29 cellular contexts compared by ENCODE assay signal in genomic region chr5:107577551-107577950, GRCh38.
A peak's percentile ranks its signal among the peaks of the same experiment; 100 is the strongest.
DNase-seq lines count a peak whose midpoint lies in the region; TF ChIP-seq lines count a peak whose summit lies in the region.
"Had no signal": no experiment of that assay in that cellular context is flagged by ENCODE, and none has a peak within 500 bp of the region (broad histone marks: within the 10 kb centered on the region; RNA-seq: fewer than 3 reads in every experiment).

No MANE protein-coding gene starts in this region.

- no peak overlapping the region for H2BK5ac ChIP-seq in H9 (ENCODE audit: insufficient read length, low read length)

- H3K9me3 ChIP-seq in H9 (ENCODE audit: control insufficient read depth, low read depth, low read length) (no peaks in the 10 kb centered on the region), SJCRH30 (replicated peaks) (no peaks in the 10 kb centered on the region), esophagus squamous epithelium (no peaks in the 10 kb centered on the region), subcutaneous abdominal adipose tissue (ENCODE audit: control insufficient read depth in 5 of 5, low read length in 5 of 5) (no peaks in the 10 kb centered on the region), spleen (no peaks in the 10 kb centered on the region)
- H3K9me3 ChIP-seq: gastroesophageal sphincter, HAP-1, neutrophil had no signal

- no peaks in the 10 kb centered on the region for H3K23me2 ChIP-seq in H9 (ENCODE audit: insufficient read length, low read depth, low read length, poor library complexity, severe bottlenecking)

- TF ChIP-seq CTCF in H9 (conservative IDR thresholded peaks at IDR 0.05) (no peak), esophagus squamous epithelium (IDR thresholded peaks at IDR 0.05) (no peak), spleen (IDR thresholded peaks at IDR 0.05 in 8 of 11, conservative IDR thresholded peaks at IDR 0.05 in 3 of 11) (no peak)

- no peak overlapping the region for H2AFZ ChIP-seq in H9 (ENCODE audit: low read length)

- no peak overlapping the region for H2BK12ac ChIP-seq in H9 (ENCODE audit: insufficient read length, low read depth, low read length)

- H2BK15ac ChIP-seq in H9 (ENCODE audit: low read depth, low read length), result no peak overlapping the region

- no peaks in the 10 kb centered on the region for H3K79me2 ChIP-seq in H9 (ENCODE audit: insufficient read depth, low read length)

- H3K4me1 Mint-ChIP-seq in H9, result peaks cover 65 to 68% of the 10 kb centered on the region in 2 experiments
- H3K4me1 Mint-ChIP-seq: activated CD4-positive, alpha-beta T cell treated with anti-CD3 and anti-CD28 coated beads for 36 hours; activated naive CD4-positive, alpha-beta T cell treated with anti-CD3 and anti-CD28 coated beads, Interleukin-2, amount 10 ng/mL, durations not matched to agents 7 days and 5 days; activated T-helper 17 cell treated with anti-CD3 and anti-CD28 coated beads, Interleukin-2, amount 50 U/mL, for 72 hours; immature natural killer cell; memory B cell had no signal

- no peak overlapping the region for H3K23ac ChIP-seq in H9 (ENCODE audit: insufficient read length, low read depth, low read length)

- H3T11ph ChIP-seq in H9 (ENCODE audit: low read length), result no peak overlapping the region

- H3K27me3 Mint-ChIP-seq in H9 (ENCODE audit: low read depth), result no peaks in the 10 kb centered on the region

- no peaks in the 10 kb centered on the region for H3K79me1 ChIP-seq in H9 (ENCODE audit: insufficient read depth, low read depth, low read length, poor library complexity, severe bottlenecking)

- no peak for TF ChIP-seq POLR2A in esophagus squamous epithelium (IDR thresholded peaks at IDR 0.05)
- TF ChIP-seq POLR2A in spleen (IDR thresholded peaks at IDR 0.05), result no peak

- no peak overlapping the region for H3K56ac ChIP-seq in H9 (ENCODE audit: insufficient read length, low read depth, low read length)

- H4K20me1 ChIP-seq in H9 (ENCODE audit: control insufficient read depth, insufficient read depth, insufficient read length), result no peaks in the 10 kb centered on the region

- H3K4me2 ChIP-seq in H9 (ENCODE audit: insufficient read depth, insufficient read length, low read length), result no peak overlapping the region

- H2AK5ac ChIP-seq in H9 (ENCODE audit: insufficient read length, low read length), result no peak overlapping the region

- no peak overlapping the region for H3K4me3 ChIP-seq in SJCRH30
- H3K4me3 ChIP-seq in esophagus squamous epithelium, result no peak overlapping the region
- no peak overlapping the region for H3K4me3 ChIP-seq in subcutaneous abdominal adipose tissue (ENCODE audit: low read depth in 1 of 5, low read length in 5 of 5)
- no peak overlapping the region for H3K4me3 ChIP-seq in spleen
- H3K4me3 ChIP-seq: gastroesophageal sphincter, HAP-1 had no signal

- H3K36me3 ChIP-seq in SJCRH30 (no peaks in the 10 kb centered on the region), esophagus squamous epithelium (no peaks in the 10 kb centered on the region), subcutaneous abdominal adipose tissue (ENCODE audit: control insufficient read depth in 5 of 5, insufficient read depth in 5 of 5, low read length in 5 of 5) (no peaks in the 10 kb centered on the region), spleen (no peaks in the 10 kb centered on the region)
- H3K36me3 ChIP-seq: gastroesophageal sphincter, HAP-1, neutrophil had no signal

- H3K14ac ChIP-seq in H9 (ENCODE audit: insufficient read depth, low read length), result no peak overlapping the region

- H3K27ac ChIP-seq in H9 (ENCODE audit: insufficient read length, low read depth, low read length), result no peak overlapping the region
- H3K27ac ChIP-seq in SJCRH30, result peak overlapping the region; percentile 43
- H3K27ac ChIP-seq in esophagus squamous epithelium, result peak overlapping the region in 3 of 4 donors; percentile 4 to 66 (median 59)
- peak overlapping the region; percentile 89 for H3K27ac ChIP-seq in subcutaneous abdominal adipose tissue (ENCODE audit: low read depth, low read length)
- H3K27ac ChIP-seq in spleen, result no peak overlapping the region
- H3K27ac ChIP-seq: gastroesophageal sphincter, neutrophil had no signal

- H3K18ac ChIP-seq in H9 (ENCODE audit: insufficient read length, low read depth, low read length), result no peak overlapping the region

- no peak overlapping the region for H4K8ac ChIP-seq in H9 (replicated peaks; ENCODE audit: insufficient read length, low read depth, low read length)

- H4K5ac ChIP-seq in H9 (ENCODE audit: insufficient read length, low read depth, low read length), result no peak overlapping the region

- H3K9me3 Mint-ChIP-seq in H9, result no peaks in the 10 kb centered on the region
- H3K9me3 Mint-ChIP-seq: activated naive CD4-positive, alpha-beta T cell treated with anti-CD3 and anti-CD28 coated beads, Interleukin-2, amount 10 ng/mL, durations not matched to agents 7 days and 5 days; activated T-helper 17 cell treated with anti-CD3 and anti-CD28 coated beads, Interleukin-2, amount 50 U/mL, for 72 hours; brain; immature natural killer cell; memory B cell; stimulated activated naive CD8-positive, alpha-beta T cell treated with anti-CD3 and anti-CD28 coated beads, Interleukin-15, Interleukin-2, amounts not matched to agents 100 ng/mL and 50 ng/mL, for 24 hours had no signal

- no peaks in the 10 kb centered on the region for H3K27me3 ChIP-seq in H9 (ENCODE audit: insufficient read depth, low read length)
- H3K27me3 ChIP-seq in SJCRH30, result no peaks in the 10 kb centered on the region
- no peaks in the 10 kb centered on the region for H3K27me3 ChIP-seq in esophagus squamous epithelium
- H3K27me3 ChIP-seq in subcutaneous abdominal adipose tissue (ENCODE audit: control insufficient read depth in 5 of 5, insufficient read depth in 4 of 5, low read length in 5 of 5), result no peaks in the 10 kb centered on the region
- H3K27me3 ChIP-seq in spleen (replicated peaks in 1 of 7), result no peaks in the 10 kb centered on the region
- H3K27me3 ChIP-seq: gastroesophageal sphincter had no signal

- H3K9ac ChIP-seq in H9 (ENCODE audit: extremely low read depth, insufficient read length, low read length) (no peak overlapping the region), subcutaneous abdominal adipose tissue (ENCODE audit: low read length in 5 of 5) (peak overlapping the region in 2 of 5 donors; percentile 11 to 60)

- H2BK120ac ChIP-seq in H9 (ENCODE audit: low read depth, low read length, poor library complexity, severe bottlenecking), result no peak overlapping the region

- DNase-seq in H9, result no peak
- peak in 1 of 2 experiments; percentile 56 for DNase-seq in SJCRH30
- no peak for DNase-seq in esophagus squamous epithelium (lab: John Stamatoyannopoulos, UW)
- DNase-seq in spleen, result no peak
- no peak for DNase-seq in cerebellar nuclear complex (lab: John Stamatoyannopoulos, UW)
- no peak for DNase-seq in activated T-cell treated with anti-CD3 and anti-CD28 coated beads, Interleukin-2, amount 50 U/mL, for 48 hours
- DNase-seq: activated CD4-positive, alpha-beta T cell treated with anti-CD3 and anti-CD28 coated beads for 36 hours; activated CD8-positive, alpha-beta T cell treated with anti-CD3 and anti-CD28 coated beads, Interleukin-2, amount 10 ng/mL, durations not matched to agents 7 days and 5 days; activated naive CD4-positive, alpha-beta T cell treated with anti-CD3 and anti-CD28 coated beads, Interleukin-2, amount 10 ng/mL, durations not matched to agents 7 days and 5 days; C1 segment of cervical spinal cord; DND-41; GF-D8; hypothalamus; immature natural killer cell; Kasumi-1; MV-4-11; NCI-H1436 treated with DMSO at 0.1 percent for 48 hours; NCI-H2081 treated with DMSO at 0.1 percent for 48 hours; posterior cingulate gyrus; stimulated activated CD8-positive, alpha-beta memory T cell treated with anti-CD3 and anti-CD28 coated beads, Interleukin-4, amount 100 ng/mL, for 48 hours; SW 1271 had no signal

- H3K4me3 Mint-ChIP-seq in H9, result no peak overlapping the region
- H3K4me3 Mint-ChIP-seq: activated CD4-positive, alpha-beta T cell treated with anti-CD3 and anti-CD28 coated beads for 36 hours; activated CD8-positive, alpha-beta T cell treated with anti-CD3 and anti-CD28 coated beads, Interleukin-2, amount 10 ng/mL, durations not matched to agents 7 days and 5 days; activated naive CD4-positive, alpha-beta T cell treated with anti-CD3 and anti-CD28 coated beads, Interleukin-2, amount 10 ng/mL, durations not matched to agents 7 days and 5 days; activated T-helper 17 cell treated with anti-CD3 and anti-CD28 coated beads, Interleukin-2, amount 50 U/mL, for 72 hours; immature natural killer cell; memory B cell; stimulated activated naive CD8-positive, alpha-beta T cell treated with anti-CD3 and anti-CD28 coated beads, Interleukin-15, Interleukin-2, amounts not matched to agents 100 ng/mL and 50 ng/mL, for 24 hours had no signal

- no peaks in the 10 kb centered on the region; a peak in 1 of 7 replicates for H3K36me3 Mint-ChIP-seq in H9 (ENCODE audit: insufficient read depth in 1 of 3, low read depth in 3 of 3)
- H3K36me3 Mint-ChIP-seq: activated naive CD4-positive, alpha-beta T cell treated with anti-CD3 and anti-CD28 coated beads, Interleukin-2, amount 10 ng/mL, durations not matched to agents 7 days and 5 days; brain; memory B cell had no signal

- H3K27ac Mint-ChIP-seq in H9, result peak overlapping the region in 2 of 3 experiments; percentile 24 to 84; a peak in 1 of 7 replicates
- H3K27ac Mint-ChIP-seq: activated CD4-positive, alpha-beta T cell treated with anti-CD3 and anti-CD28 coated beads for 36 hours; activated CD8-positive, alpha-beta T cell treated with anti-CD3 and anti-CD28 coated beads, Interleukin-2, amount 10 ng/mL, durations not matched to agents 7 days and 5 days; activated naive CD4-positive, alpha-beta T cell treated with anti-CD3 and anti-CD28 coated beads, Interleukin-2, amount 10 ng/mL, durations not matched to agents 7 days and 5 days; activated T-helper 17 cell treated with anti-CD3 and anti-CD28 coated beads, Interleukin-2, amount 50 U/mL, for 72 hours; immature natural killer cell; memory B cell; stimulated activated naive CD8-positive, alpha-beta T cell treated with anti-CD3 and anti-CD28 coated beads, Interleukin-15, Interleukin-2, amounts not matched to agents 100 ng/mL and 50 ng/mL, for 24 hours had no signal

- H2BK20ac ChIP-seq in H9 (ENCODE audit: low read depth, low read length, poor library complexity, severe bottlenecking), result no peak overlapping the region

- intact Hi-C loops in esophagus squamous epithelium (cut with DNase I) (no loop called here), spleen (cut with DNase I; ENCODE audit: low total_unique reads) (no loop called here)

- no CpG with 5 or more reads among the region's 6 CpGs for WGBS in H9 (ENCODE audit: extremely low coverage, insufficient read length, low lambda C conversion rate)
- WGBS in esophagus squamous epithelium, 2 donors, result 71 to 77% methylated on average over 6 of the region's 6 CpGs
- 64 to 82% (median 81%) methylated on average over 6 of the region's 6 CpGs for WGBS in spleen, 5 donors

- H3K4me1 ChIP-seq in H9 (ENCODE audit: insufficient read depth, low read length), result peaks cover 12% of the 10 kb centered on the region; the same call in 1 of the 2 replicates
- H3K4me1 ChIP-seq in SJCRH30, result peaks cover 37% of the 10 kb centered on the region
- peaks cover 8 to 53% (median 23%) of the 10 kb centered on the region in 3 donors for H3K4me1 ChIP-seq in esophagus squamous epithelium
- peaks cover 4 to 82% (median 46%) of the 10 kb centered on the region in 5 donors for H3K4me1 ChIP-seq in subcutaneous abdominal adipose tissue (ENCODE audit: control insufficient read depth in 5 of 5, insufficient read depth in 5 of 5, low read length in 5 of 5)
- H3K4me1 ChIP-seq in spleen, result peaks cover 0 to 1% (median 0%) of the 10 kb centered on the region in 6 donors
- H3K4me1 ChIP-seq: gastroesophageal sphincter had no signal

- no peak overlapping the region for H4K91ac ChIP-seq in H9 (ENCODE audit: insufficient read length, low read depth, low read length)

- H3K4ac ChIP-seq in H9 (ENCODE audit: low read depth, low read length), result no peak overlapping the region

Comparison
In these comparisons a context has a peak if more than half of its experiments do, and no peak if none do; other contexts are left out.
1. H3K27ac ChIP-seq: peak in SJCRH30 (single experiment), esophagus squamous epithelium (3 of 4) and subcutaneous abdominal adipose tissue (single experiment); none in H9 (single experiment) and spleen (0 of 8).